Comparison of ENCODE assay signal across 7 cellular contexts in the genomic region with DNA sequence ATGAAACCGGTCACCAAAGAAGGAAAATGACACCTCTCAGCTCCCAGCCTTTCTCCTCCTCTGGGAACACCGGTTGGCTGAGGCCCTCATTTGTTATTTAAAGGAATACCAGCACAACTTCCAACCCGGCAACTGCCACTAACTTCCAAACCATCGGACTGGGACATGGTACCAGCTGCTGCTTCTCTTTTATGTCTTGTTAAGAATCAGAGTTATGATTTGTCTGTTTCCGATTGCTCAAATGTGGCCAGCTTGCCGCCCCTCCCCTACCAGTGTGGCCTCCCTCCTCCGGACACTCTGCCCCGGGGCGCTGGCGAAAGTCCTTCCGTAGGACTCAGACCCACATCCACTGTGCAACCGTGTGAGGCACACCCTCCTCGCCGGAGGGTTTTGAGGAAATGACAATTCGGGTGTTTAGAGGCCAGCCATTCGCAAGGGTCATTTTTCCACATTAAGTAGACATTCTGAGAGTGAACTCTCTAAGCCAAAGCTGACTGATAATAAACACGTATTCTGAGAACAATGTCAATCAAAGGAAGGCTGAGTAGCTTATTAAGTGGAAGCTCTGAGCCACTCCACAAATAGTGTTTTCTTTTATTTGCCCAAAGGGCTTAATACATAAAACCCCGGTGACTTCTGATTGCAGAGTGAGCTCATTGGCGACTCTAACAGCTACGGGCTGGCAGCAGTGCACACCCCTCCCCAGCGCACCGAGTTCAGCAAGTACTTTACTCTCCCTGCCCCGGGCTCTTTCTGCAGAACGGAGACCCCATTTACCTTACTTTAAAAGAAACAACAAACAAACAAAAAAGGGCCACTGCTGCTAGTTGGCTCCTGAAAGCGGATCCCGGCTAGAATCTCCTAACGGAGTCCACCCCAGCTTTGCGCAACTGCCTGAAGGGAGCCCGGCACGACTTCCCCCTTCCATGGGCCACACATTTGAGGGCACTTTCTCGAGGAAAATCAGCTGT.
DNase-seq lines count a peak whose midpoint lies in the region; ATAC-seq and TF ChIP-seq lines count a peak whose summit lies in the region.

No MANE protein-coding gene starts in this region.

- peaks cover 77% of the 10 kb centered on the region for H3K27me3 ChIP-seq in MM.1S (replicated peaks; ENCODE audit: insufficient read depth, low read length)
- H3K27me3 ChIP-seq in adipocyte (replicated peaks; ENCODE audit: control insufficient read depth, insufficient read depth, low read length), result peaks cover 70% of the 10 kb centered on the region
- peaks cover 90% of the 10 kb centered on the region for H3K27me3 ChIP-seq in iPS-20b (ENCODE audit: insufficient read depth, low read length)

- 0 out of 2 replicates have a peak overlapping the region, but pooled peaks have one; percentile 21 for H3K4me2 ChIP-seq in MM.1S (ENCODE audit: low read depth, low read length)

- H2AFZ ChIP-seq in MM.1S (ENCODE audit: low read length), result no peak overlapping the region

- ATAC-seq in stimulated activated naive B cell treated with anti-CD40 and anti-IgM and Interleukin-4, amounts not matched to agents 10 μg/mL and 1 μg/mL and 100 μg/mL, for 72 hours (replicated peaks), result peak in 1 of 2 donors; percentile 16
- no peak for ATAC-seq in GM18873 (IDR thresholded peaks at IDR 0.05; ENCODE audit: low FRiP score, unreplicated experiment)

- H3K79me2 ChIP-seq in MM.1S (ENCODE audit: low read length), result no peaks in the 10 kb centered on the region

- H3K9me2 ChIP-seq in MM.1S (replicated peaks; ENCODE audit: insufficient read depth, low read length), result no peaks in the 10 kb centered on the region

- no peaks in the 10 kb centered on the region for H3F3A ChIP-seq in MM.1S (ENCODE audit: insufficient read depth, low read length)

- H3K27ac ChIP-seq in MM.1S (ENCODE audit: low read length) (no peak overlapping the region), iPS-20b (ENCODE audit: low read length) (no peak overlapping the region)

- H3K36me3 ChIP-seq in MM.1S (replicated peaks; ENCODE audit: insufficient read depth, low read length), result no peaks in the 10 kb centered on the region
- H3K36me3 ChIP-seq in adipocyte (ENCODE audit: control insufficient read depth, insufficient read depth, low read length, severe bottlenecking), result no peaks in the 10 kb centered on the region
- no peaks in the 10 kb centered on the region for H3K36me3 ChIP-seq in iPS-20b (ENCODE audit: insufficient read depth, low read depth, low read length)

- H4K20me1 ChIP-seq in MM.1S (ENCODE audit: insufficient read depth, low read length), result no peaks in the 10 kb centered on the region

- no peak overlapping the region for H3K4me3 ChIP-seq in MM.1S (ENCODE audit: low read length)
- peak overlapping the region; percentile 58 for H3K4me3 ChIP-seq in adipocyte (ENCODE audit: low read length)
- peak overlapping the region; percentile 70 for H3K4me3 ChIP-seq in iPS-20b (ENCODE audit: low read length)

- no peaks in the 10 kb centered on the region for H3K4me1 ChIP-seq in MM.1S (ENCODE audit: low read length)
- peaks cover 13% of the 10 kb centered on the region for H3K4me1 ChIP-seq in adipocyte (ENCODE audit: control insufficient read depth, insufficient read depth, low read length)
- peaks cover 43% of the 10 kb centered on the region for H3K4me1 ChIP-seq in iPS-20b (ENCODE audit: insufficient read depth, low read length)

- DNase-seq in MM.1S, result no peak
- peak; percentile 79 for DNase-seq in adipocyte (ENCODE audit: low read depth)
- DNase-seq in stimulated activated naive B cell treated with anti-CD40 and anti-IgM and Interleukin-4, amounts not matched to agents 10 μg/mL and 1 μg/mL and 100 μg/mL, for 72 hours, result no peak
- no peak for DNase-seq in activated CD4-positive, alpha-beta T cell treated with anti-CD3 and anti-CD28 coated beads, Interleukin-2, amount 50 U/mL, for 4 hours
- DNase-seq in stimulated activated CD8-positive, alpha-beta memory T cell treated with anti-CD3 and anti-CD28 coated beads, Interleukin-4, amount 100 ng/mL, for 48 hours, result no peak

- peaks cover 12 to 31% of the 10 kb centered on the region in 2 donors for H3K4me1 Mint-ChIP-seq in stimulated activated naive B cell treated with anti-CD40 and anti-IgM and Interleukin-4, amounts not matched to agents 10 μg/mL and 1 μg/mL and 100 μg/mL, for 72 hours

- H3K9me3 ChIP-seq in MM.1S (replicated peaks; ENCODE audit: insufficient read depth, low read length) (no peaks in the 10 kb centered on the region), adipocyte (ENCODE audit: control insufficient read depth, low read length) (no peaks in the 10 kb centered on the region), iPS-20b (ENCODE audit: insufficient read depth, low read depth, low read length) (no peaks in the 10 kb centered on the region)

- peak overlapping the region; percentile 38 for H3K27ac Mint-ChIP-seq in stimulated activated naive B cell treated with anti-CD40 and anti-IgM and Interleukin-4, amounts not matched to agents 10 μg/mL and 1 μg/mL and 100 μg/mL, for 72 hours

- no peaks in the 10 kb centered on the region for H3K36me3 Mint-ChIP-seq in stimulated activated naive B cell treated with anti-CD40 and anti-IgM and Interleukin-4, amounts not matched to agents 10 μg/mL and 1 μg/mL and 100 μg/mL, for 72 hours

- no peak overlapping the region for H3K9ac ChIP-seq in MM.1S (ENCODE audit: low read length)
- H3K9ac ChIP-seq in adipocyte (ENCODE audit: low read length), result no peak overlapping the region
- peak overlapping the region; percentile 46; the same call in 1 of the 2 replicates for H3K9ac ChIP-seq in iPS-20b (ENCODE audit: low read depth, low read length)

- no peaks in the 10 kb centered on the region for H3K9me3 Mint-ChIP-seq in stimulated activated naive B cell treated with anti-CD40 and anti-IgM and Interleukin-4, amounts not matched to agents 10 μg/mL and 1 μg/mL and 100 μg/mL, for 72 hours

- peak overlapping the region; percentile 44 to 48 for H3K4me3 Mint-ChIP-seq in stimulated activated naive B cell treated with anti-CD40 and anti-IgM and Interleukin-4, amounts not matched to agents 10 μg/mL and 1 μg/mL and 100 μg/mL, for 72 hours

- no peak for TF ChIP-seq CTCF in MM.1S (IDR thresholded peaks at IDR 0.05; ENCODE audit: low read length)

- peaks cover 55 to 79% of the 10 kb centered on the region in 2 donors for H3K27me3 Mint-ChIP-seq in stimulated activated naive B cell treated with anti-CD40 and anti-IgM and Interleukin-4, amounts not matched to agents 10 μg/mL and 1 μg/mL and 100 μg/mL, for 72 hours
